19 cellular contexts compared by ENCODE assay signal in genomic region chr11:111812211-111812610, GRCh38. TPM values are rescaled to one million over a fixed set of nuclear protein-coding genes. Genes with fewer than 3 reads are reported as not detected.
A peak's percentile ranks its signal among the peaks of the same experiment; 100 is the strongest.
DNase-seq lines count a peak whose midpoint lies in the region; ATAC-seq, FAIRE-seq and TF ChIP-seq lines count a peak whose summit lies in the region.
"Had no signal": no experiment of that assay in that cellular context is flagged by ENCODE, and none has a peak within 500 bp of the region (broad histone marks: within the 10 kb centered on the region; RNA-seq: fewer than 3 reads in every experiment).

No MANE protein-coding gene starts in this region.

- intact Hi-C loops in IMR-90 (cut with micrococcal nuclease), result no loop called here

- CTCF ChIA-PET in IMR-90 (lab: Yijun Ruan, JAX), result no interaction called here

- H3K18ac ChIP-seq in IMR-90 (ENCODE audit: low read depth, low read length), result no peak overlapping the region; the same call in 1 of the 2 replicates

- WGBS in IMR-90 (ENCODE audit: extremely low coverage in 2 of 2, insufficient read length in 1 of 2), 2 experiments, result 88% methylated on average over 1 of the region's 2 CpGs; no CpG with 5 or more reads in 1 of the 2 experiments

- peak; percentile 9 for FAIRE-seq in GM12892 (lab: Jason Lieb, UNC)
- FAIRE-seq: GM12891, H1 had no signal

- no peak for DNase-seq in GM12892 (ENCODE audit: insufficient read length)
- no peak for DNase-seq in IMR-90
- peak; percentile 37 for DNase-seq in islet precursor cell
- no peak for DNase-seq in EL
- DNase-seq in DMS 273 treated with DMSO at 0.1 percent for 48 hours (lab: John Stamatoyannopoulos, UW), result no peak
- no peak for DNase-seq in cerebellum (ENCODE audit: low spot score)
- DNase-seq: Caco-2; CD4-positive, CD25-positive, alpha-beta regulatory T cell; CD8-positive, alpha-beta T cell; DMS79; GF-D8; GM23248; H7; HCEC 1CT had no signal

- TF ChIP-seq CTCF in IMR-90 (conservative IDR thresholded peaks at IDR 0.05; ENCODE audit: low read depth, low read length), result no peak

- H3K9ac ChIP-seq in IMR-90 (ENCODE audit: low read depth, low read length), result no peak overlapping the region
- H3K9ac ChIP-seq: BLaER1, GM23248 had no signal

- H4K20me1 ChIP-seq in IMR-90 (ENCODE audit: insufficient read depth, low read length), result no peaks in the 10 kb centered on the region
- H4K20me1 ChIP-seq: BLaER1 had no signal

- no peak overlapping the region for H3K4ac ChIP-seq in IMR-90 (ENCODE audit: low read depth, low read length)

- no peaks in the 10 kb centered on the region for H3K9me3 ChIP-seq in IMR-90 (ENCODE audit: control insufficient read depth, insufficient read depth, low read length)
- H3K9me3 ChIP-seq: Caco-2 had no signal

- H2AK9ac ChIP-seq in IMR-90 (replicated peaks; ENCODE audit: low read depth, low read length, poor library complexity), result no peak overlapping the region

- peak overlapping the region; percentile 71; the same call in 1 of the 2 replicates for H4K5ac ChIP-seq in IMR-90 (ENCODE audit: low read depth, low read length)

- H3K27ac ChIP-seq in IMR-90 (ENCODE audit: insufficient read depth, low read length), result no peak overlapping the region
- H3K27ac ChIP-seq: 22Rv1, BLaER1, C4-2B, GM23248 had no signal

- H3K4me1 ChIP-seq in IMR-90 (ENCODE audit: control insufficient read depth, insufficient read depth, low read length), result peaks cover 6% of the 10 kb centered on the region
- H3K4me1 ChIP-seq: BLaER1, Caco-2 had no signal

- no peak overlapping the region for H2BK5ac ChIP-seq in IMR-90 (ENCODE audit: low read depth, low read length, poor library complexity, severe bottlenecking)

- no peak for TF ChIP-seq RAD21 in IMR-90 (IDR thresholded peaks at IDR 0.05; ENCODE audit: low read length)

- H3K14ac ChIP-seq in IMR-90 (replicated peaks; ENCODE audit: low read depth, low read length), result no peak overlapping the region

- H4K8ac ChIP-seq in IMR-90 (ENCODE audit: low read depth in 2 of 2, low read length in 2 of 2), result no peak overlapping the region

- no peak overlapping the region for H3K23ac ChIP-seq in IMR-90 (ENCODE audit: low read depth, low read length)

- peaks cover 3% of the 10 kb centered on the region in 2 experiments; a peak in 1 of 4 replicates for H3K79me1 ChIP-seq in IMR-90 (ENCODE audit: low read depth in 1 of 2, low read length in 2 of 2)

- no peak overlapping the region for H2BK20ac ChIP-seq in IMR-90 (ENCODE audit: low read depth, low read length)

- H3K56ac ChIP-seq in IMR-90 (ENCODE audit: extremely low read depth, insufficient read depth, low read length), result no peak overlapping the region

- dilution Hi-C loops in IMR-90 (cut with HindIII; ENCODE audit: low sequenced_read_pairs, unreplicated experiment), result no loop called here

- in situ Hi-C loops in IMR-90 (cut with MboI; ENCODE audit: low sequenced_read_pairs), result no loop called here

- no peak for ATAC-seq in IMR-90 (ENCODE audit: low read depth)
- ATAC-seq: CD8-positive, alpha-beta T cell had no signal

- H2AK5ac ChIP-seq in IMR-90 (ENCODE audit: low read depth, low read length), result no peak overlapping the region

- peaks cover 8% of the 10 kb centered on the region; the same call in 1 of the 2 replicates for H3K36me3 ChIP-seq in IMR-90 (ENCODE audit: control insufficient read depth, insufficient read depth, low read length)

- no TSS peak for BruUV-seq in IMR-90 (replicated peaks; lab: Mats Ljungman, UMichigan)

- H2BK15ac ChIP-seq in IMR-90 (ENCODE audit: low read depth, low read length), result no peak overlapping the region

- no peak overlapping the region for H2AFZ ChIP-seq in IMR-90 (replicated peaks; ENCODE audit: low read length, poor library complexity)
- H2AFZ ChIP-seq: GM23248 had no signal

- no peak overlapping the region for H2BK120ac ChIP-seq in IMR-90 (ENCODE audit: low read depth, low read length)

- TF ChIP-seq POLR2A in GM12892 (IDR thresholded peaks at IDR 0.05; ENCODE audit: low read depth, low read length) (no peak), IMR-90 (IDR thresholded peaks at IDR 0.05; ENCODE audit: low read depth, low read length) (no peak)

- H3K27me3 ChIP-seq in IMR-90 (ENCODE audit: control insufficient read depth, insufficient read depth, low read length), result no peaks in the 10 kb centered on the region
- H3K27me3 ChIP-seq: BLaER1 had no signal

- POLR2A ChIA-PET in IMR-90 (lab: Charles Lee; ENCODE audit: unreplicated experiment), result no interaction called here

- H3K4me2 ChIP-seq in IMR-90 (ENCODE audit: low read depth, low read length), result no peak overlapping the region
- H3K4me2 ChIP-seq: BLaER1 had no signal

- no peak overlapping the region for H3K4me3 ChIP-seq in IMR-90 (ENCODE audit: insufficient read depth, low read depth, low read length)
- H3K4me3 ChIP-seq: BLaER1, GM23248 had no signal

- H4K91ac ChIP-seq in IMR-90 (ENCODE audit: insufficient read depth, low read depth, low read length), result no peak overlapping the region

- H3K9me1 ChIP-seq in IMR-90 (ENCODE audit: insufficient read depth, low read length), result peaks cover 6% of the 10 kb centered on the region; the same call in 1 of the 2 replicates

TF ChIP-seq in IMR-90, 13 proteins besides CTCF, POLR2A, EP300 and RAD21:
- TF ChIP-seq MAFK (IDR thresholded peaks at IDR 0.05; ENCODE audit: low read depth, low read length) (no peak), SMC3 (IDR thresholded peaks at IDR 0.05; ENCODE audit: low read depth, low read length) (no peak), MXI1 (IDR thresholded peaks at IDR 0.05; ENCODE audit: borderline replicate concordance, low read depth, low read length) (no peak), RFX5 (IDR thresholded peaks at IDR 0.05; ENCODE audit: low read depth, low read length) (no peak), NFE2L2 (IDR thresholded peaks at IDR 0.05; ENCODE audit: low read depth, low read length) (no peak), CEBPB (IDR thresholded peaks at IDR 0.05; ENCODE audit: low read depth, low read length) (no peak), FOS (IDR thresholded peaks at IDR 0.05; ENCODE audit: low read depth, low read length) (no peak), RCOR1 (IDR thresholded peaks at IDR 0.05; ENCODE audit: insufficient replicate concordance, low read length) (no peak), MAZ (IDR thresholded peaks at IDR 0.05; ENCODE audit: borderline replicate concordance, low read depth, low read length) (no peak), BHLHE40 (IDR thresholded peaks at IDR 0.05; ENCODE audit: low read depth, low read length) (no peak), CHD1 (IDR thresholded peaks at IDR 0.05; ENCODE audit: low read depth, low read length) (no peak)
- TF ChIP-seq, protein P1, sequence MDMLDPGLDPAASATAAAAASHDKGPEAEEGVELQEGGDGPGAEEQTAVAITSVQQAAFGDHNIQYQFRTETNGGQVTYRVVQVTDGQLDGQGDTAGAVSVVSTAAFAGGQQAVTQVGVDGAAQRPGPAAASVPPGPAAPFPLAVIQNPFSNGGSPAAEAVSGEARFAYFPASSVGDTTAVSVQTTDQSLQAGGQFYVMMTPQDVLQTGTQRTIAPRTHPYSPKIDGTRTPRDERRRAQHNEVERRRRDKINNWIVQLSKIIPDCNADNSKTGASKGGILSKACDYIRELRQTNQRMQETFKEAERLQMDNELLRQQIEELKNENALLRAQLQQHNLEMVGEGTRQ (IDR thresholded peaks at IDR 0.05; ENCODE audit: low read depth, low read length), result no peak
- TF ChIP-seq, protein P2, sequence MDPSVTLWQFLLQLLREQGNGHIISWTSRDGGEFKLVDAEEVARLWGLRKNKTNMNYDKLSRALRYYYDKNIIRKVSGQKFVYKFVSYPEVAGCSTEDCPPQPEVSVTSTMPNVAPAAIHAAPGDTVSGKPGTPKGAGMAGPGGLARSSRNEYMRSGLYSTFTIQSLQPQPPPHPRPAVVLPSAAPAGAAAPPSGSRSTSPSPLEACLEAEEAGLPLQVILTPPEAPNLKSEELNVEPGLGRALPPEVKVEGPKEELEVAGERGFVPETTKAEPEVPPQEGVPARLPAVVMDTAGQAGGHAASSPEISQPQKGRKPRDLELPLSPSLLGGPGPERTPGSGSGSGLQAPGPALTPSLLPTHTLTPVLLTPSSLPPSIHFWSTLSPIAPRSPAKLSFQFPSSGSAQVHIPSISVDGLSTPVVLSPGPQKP (IDR thresholded peaks at IDR 0.05; ENCODE audit: borderline replicate concordance, low read depth, low read length), result no peak

RNA-seq across cellular contexts. Expression of gene PPP2R1B, which starts 46.0 kb away (rescaled TPM):
- polyA plus RNA-seq in GM12892 (2012; ENCODE audit: missing spikeins), result 16.8 TPM
- total RNA-seq in IMR-90 (2012; rRNA removed), result 52.8 and 62.9 TPM in 2 replicates
- polyA plus RNA-seq in IMR-90 (2012; rRNA removed), result 22.4 and 23.0 TPM in 2 replicates
- polyA plus RNA-seq in IMR-90 (2012; cell fraction: cytosol; rRNA removed), result 7.2 and 16.0 TPM in 2 replicates
- polyA plus RNA-seq in IMR-90 (2012; cell fraction: nucleus; rRNA removed; ENCODE audit: low replicate concordance), result 4.4 and 27.4 TPM in 2 replicates
- 19.5 TPM for total RNA-seq in cerebellum

RNA-seq across cellular contexts. Expression of gene ALG9, which starts 59.2 kb away (rescaled TPM):
- polyA plus RNA-seq in GM12892 (2012; ENCODE audit: missing spikeins), result 23.2 TPM
- total RNA-seq in IMR-90 (2012; rRNA removed) (35.7 and 44.7 TPM in 2 replicates), cerebellum (80.4 TPM)
- 18.2 and 20.7 TPM in 2 replicates for polyA plus RNA-seq in IMR-90 (2012; rRNA removed)
- 7.4 and 10.6 TPM in 2 replicates for polyA plus RNA-seq in IMR-90 (2012; cell fraction: cytosol; rRNA removed)
- 10.9 and 48.7 TPM in 2 replicates for polyA plus RNA-seq in IMR-90 (2012; cell fraction: nucleus; rRNA removed; ENCODE audit: low replicate concordance)
